ENCODE assay signal across 16 cellular contexts in genomic region chr14:99790978-99791376, GRCh38. TPM values are rescaled to one million over a fixed set of nuclear protein-coding genes. Genes with fewer than 3 reads are reported as not detected.
DNase-seq lines count a peak whose midpoint lies in the region; ATAC-seq and TF ChIP-seq lines count a peak whose summit lies in the region.
"Had no signal": no experiment of that assay in that cellular context is flagged by ENCODE, and none has a peak within 500 bp of the region (broad histone marks: within the 10 kb centered on the region; RNA-seq: fewer than 3 reads in every experiment).

No MANE protein-coding gene starts in this region.

- H3K36me3 ChIP-seq in BLaER1 (no peaks in the 10 kb centered on the region), lower lobe of right lung (no peaks in the 10 kb centered on the region)
- H3K36me3 ChIP-seq: right atrium auricular region had no signal

- DNase-seq in HPDE6-E6E7 (ENCODE audit: extremely low spot score) (peak; percentile 32), WTC11 (ENCODE audit: low spot score) (no peak), lower lobe of right lung (peak; percentile 68)
- no peak for DNase-seq in activated effector memory CD4-positive, alpha-beta T cell treated with Interleukin-2 at 50 U/mL for 16 hours
- DNase-seq: activated CD4-positive, CD25-positive, alpha-beta regulatory T cell treated with anti-CD3 and anti-CD28 coated beads, Interleukin-2, amount 50 U/mL, for 72 hours; activated gamma-delta T cell treated with Interleukin-2 at 50 U/mL for 16 hours; aorta; DMS153; mesenchymal stem cell; MV-4-11; Right ventricle myocardium superior; T-helper 2 cell had no signal

- no peak overlapping the region for H3K4me3 Mint-ChIP-seq in WTC11

- peaks cover 20% of the 10 kb centered on the region for H3K27me3 Mint-ChIP-seq in WTC11 (ENCODE audit: low read depth)

- CTCF ChIA-PET in WTC11 (lab: Charles Lee) = interaction anchor here (1.3 to 2.8 kb wide), 2 partner anchors 41 to 60 kb away, joined by 3 to 22 read pairs; no protein-coding TSS in a partner anchor

- H3K27ac ChIP-seq in BLaER1 = no peak overlapping the region
- H3K27ac ChIP-seq in lower lobe of right lung = no peak overlapping the region
- H3K27ac ChIP-seq: right atrium auricular region had no signal

- no peak overlapping the region for H3K4me3 ChIP-seq in BLaER1
- no peak overlapping the region for H3K4me3 ChIP-seq in lower lobe of right lung
- H3K4me3 ChIP-seq: right atrium auricular region had no signal

- ATAC-seq in WTC11 (no peak), lower lobe of right lung (no peak), HG02885 (IDR thresholded peaks at IDR 0.05; ENCODE audit: poor library complexity, unreplicated experiment) (no peak), HG03108 (IDR thresholded peaks at IDR 0.05; ENCODE audit: unreplicated experiment) (no peak)

- TF ChIP-seq CTCF in WTC11 (IDR thresholded peaks at IDR 0.05) = no peak
- no peak for TF ChIP-seq CTCF in lower lobe of right lung (IDR thresholded peaks at IDR 0.05)

- peaks cover 28% of the 10 kb centered on the region for H3K27me3 ChIP-seq in BLaER1
- H3K27me3 ChIP-seq in lower lobe of right lung (ENCODE audit: low read depth) = no peaks in the 10 kb centered on the region
- H3K27me3 ChIP-seq: right atrium auricular region had no signal

- H3K9me3 ChIP-seq in BLaER1 (no peaks in the 10 kb centered on the region), lower lobe of right lung (no peaks in the 10 kb centered on the region)
- H3K9me3 ChIP-seq: right atrium auricular region had no signal

- no peaks in the 10 kb centered on the region for H3K36me3 Mint-ChIP-seq in WTC11

- no peaks in the 10 kb centered on the region for H4K20me1 ChIP-seq in BLaER1

- intact Hi-C loops in lower lobe of right lung (cut with DNase I) = no loop called here

- peak overlapping the region; percentile 97; the same call in 1 of the 2 replicates for H3K4me2 ChIP-seq in BLaER1

- no peak overlapping the region for H3K27ac Mint-ChIP-seq in WTC11

- H3K4me1 Mint-ChIP-seq in WTC11 = peaks cover 22% of the 10 kb centered on the region

- H3K9ac ChIP-seq in BLaER1 = no peak overlapping the region

- H3K9me3 Mint-ChIP-seq in WTC11 = no peaks in the 10 kb centered on the region

- POLR2A ChIA-PET in WTC11 (lab: Charles Lee) = no interaction called here

- H3K4me1 ChIP-seq in BLaER1 (peaks cover 32% of the 10 kb centered on the region), lower lobe of right lung (peaks cover 30% of the 10 kb centered on the region)

TF ChIP-seq in WTC11, 78 proteins besides CTCF, POLR2A, EP300 and RAD21:
- TF ChIP-seq ZBTB43 (CRISPR knock-in tag; IDR thresholded peaks at IDR 0.05) (no peak), CREB1 (CRISPR knock-in tag; IDR thresholded peaks at IDR 0.05) (no peak), MAX (CRISPR knock-in tag; IDR thresholded peaks at IDR 0.05) (no peak), GABPB1 (CRISPR knock-in tag; IDR thresholded peaks at IDR 0.05) (peak; percentile 50)

RNA-seq across cellular contexts. Expression of gene EML1, which starts 2.2 kb away (rescaled TPM):
- total RNA-seq in WTC11 (2021) (10.9 to 16.1 TPM (median 11.4 TPM) in 3 replicates), lower lobe of right lung (34.5 TPM)

Comparison
In these comparisons a context has a peak if more than half of its experiments do, and no peak if none do; other contexts are left out.
1. DNase-seq: peak in HPDE6-E6E7 (single experiment) and lower lobe of right lung (single experiment); none in WTC11 (single experiment) and activated effector memory CD4-positive, alpha-beta T cell treated with Interleukin-2 at 50 U/mL for 16 hours (single experiment).